10 cellular contexts compared by ENCODE assay signal in the genomic region with DNA sequence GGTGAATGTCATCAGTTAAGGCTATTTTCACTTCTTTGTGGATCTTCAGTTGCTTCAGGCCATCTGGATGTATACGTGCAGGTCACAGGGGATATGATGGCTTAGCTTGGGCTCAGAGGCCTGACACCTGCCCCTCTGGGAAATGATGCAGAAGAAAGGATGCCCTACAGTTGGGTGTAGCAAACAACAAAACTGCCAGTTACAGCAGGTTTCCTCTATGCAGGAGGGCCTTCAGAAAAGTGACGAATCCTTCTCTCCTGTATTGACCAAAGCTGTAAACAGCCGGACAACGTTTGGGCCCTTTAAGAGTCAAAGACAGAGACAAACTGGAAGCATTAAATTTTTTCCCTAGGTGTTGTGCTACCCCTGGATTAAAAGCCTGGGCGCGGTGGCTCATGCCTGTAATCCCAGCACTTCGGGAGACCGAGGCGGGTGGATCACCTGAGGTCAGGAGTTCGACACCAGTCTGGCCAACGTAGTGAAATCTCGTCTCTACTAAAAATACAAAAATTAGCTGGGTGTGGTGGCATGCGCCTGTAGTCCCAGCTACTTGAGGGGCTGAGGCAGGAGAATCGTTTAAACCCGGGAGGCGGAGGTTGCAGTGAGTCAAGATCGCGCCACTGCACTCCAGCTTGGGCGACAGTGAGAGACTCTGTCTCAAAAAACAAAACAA. TPM values are rescaled to one million over a fixed set of nuclear protein-coding genes. Genes with fewer than 3 reads are reported as not detected.
DNase-seq lines count a peak whose midpoint lies in the region; FAIRE-seq and TF ChIP-seq lines count a peak whose summit lies in the region.
"Not testable (repeated sequence)": the region's sequence is repeated elsewhere in the genome, so short reads cannot be mapped to it uniquely, and the experiment has no call there.
"Had no signal": no experiment of that assay in that cellular context is flagged by ENCODE, and none has a peak within 500 bp of the region (broad histone marks: within the 10 kb centered on the region; RNA-seq: fewer than 3 reads in every experiment).

No MANE protein-coding gene starts in this region.

- not testable (repeated sequence) for H3K23me2 ChIP-seq in H1 (ENCODE audit: low read depth, low read length)

- not testable (repeated sequence) for DNase-seq in CD14-positive monocyte (ENCODE audit: low spot score); H1 (ENCODE audit: low read depth in 1 of 2, low spot score in 2 of 2); immature natural killer cell; stomach
- peak in 1 of 2 experiments; percentile 15 for DNase-seq in SJCRH30
- DNase-seq in nephron progenitor cell, result peak; percentile 20

- H4K8ac ChIP-seq in H1 (ENCODE audit: extremely low read depth, insufficient read depth, low read length), result peak overlapping the region; percentile 54; the same call in 1 of the 2 replicates

- H3K27me3 ChIP-seq in HUES48 (ENCODE audit: control insufficient read depth, insufficient read depth, low read length); SJCRH30; H1 (replicated peaks in 1 of 4; ENCODE audit: control insufficient read depth in 3 of 4, extremely low read depth in 1 of 4, insufficient read depth in 3 of 4, low read length in 3 of 4); stomach: not testable (repeated sequence)

- H3K9ac ChIP-seq in HUES48 (ENCODE audit: low read depth, low read length) (peak overlapping the region; percentile 58), H1 (replicated peaks in 1 of 4; ENCODE audit: extremely low read depth in 1 of 4, low read depth in 3 of 4, low read length in 3 of 4) (peak overlapping the region in 3 of 4 experiments; percentile 40 to 53 (median 46); a peak in 6 of 7 replicates)

- peak overlapping the region; percentile 90 for H2BK5ac ChIP-seq in H1 (ENCODE audit: low read depth, low read length)

- not testable (repeated sequence) for H3K56ac ChIP-seq in H1 (replicated peaks; ENCODE audit: insufficient read length, low read depth, low read length)

- H3K27me3 Mint-ChIP-seq in CD14-positive monocyte (ENCODE audit: low read depth in 3 of 3); activated naive CD8-positive, alpha-beta T cell; nephron progenitor cell (ENCODE audit: low read depth, poor library complexity): not testable (repeated sequence)
- H3K27me3 Mint-ChIP-seq in immature natural killer cell (ENCODE audit: low read depth in 3 of 3), result peaks cover 11 to 19% (median 16%) of the 10 kb centered on the region in 3 donors

- peak overlapping the region; percentile 78 for H3K27ac ChIP-seq in HUES48 (ENCODE audit: low read depth, low read length)
- peak overlapping the region; percentile 78 for H3K27ac ChIP-seq in SJCRH30
- peak overlapping the region; percentile 79; the same call in 1 of the 2 replicates for H3K27ac ChIP-seq in H1 (ENCODE audit: low read depth, low read length)
- peak overlapping the region; percentile 72 to 97 (median 96) for H3K27ac ChIP-seq in stomach

- TF ChIP-seq RAD21 in H1 (IDR thresholded peaks at IDR 0.05 in 1 of 2, conservative IDR thresholded peaks at IDR 0.05 in 1 of 2; ENCODE audit: low read depth in 2 of 2, low read length in 2 of 2), result not testable (repeated sequence)

- H3K27ac Mint-ChIP-seq in CD14-positive monocyte, result peak overlapping the region; percentile 93 to 99 (median 94)
- H3K27ac Mint-ChIP-seq in activated naive CD8-positive, alpha-beta T cell, result peak overlapping the region; percentile 97
- peak overlapping the region; percentile 96 to 99 (median 98) for H3K27ac Mint-ChIP-seq in immature natural killer cell
- peak overlapping the region; percentile 88 for H3K27ac Mint-ChIP-seq in nephron progenitor cell

- FAIRE-seq in H1 (lab: Jason Lieb, UNC), result not testable (repeated sequence)

- not testable (repeated sequence) for H3K9me3 ChIP-seq in HUES48 (ENCODE audit: control insufficient read depth, insufficient read depth, low read length); SJCRH30 (replicated peaks); H1 (ENCODE audit: insufficient read depth in 2 of 2, low read depth in 1 of 2, low read length in 1 of 2); stomach

- H3K9me3 Mint-ChIP-seq in CD14-positive monocyte; activated naive CD8-positive, alpha-beta T cell (ENCODE audit: low read depth); immature natural killer cell; nephron progenitor cell: not testable (repeated sequence)

- H3K14ac ChIP-seq in H1 (ENCODE audit: insufficient read length), result not testable (repeated sequence)

- not testable (repeated sequence) for H4K91ac ChIP-seq in H1 (replicated peaks; ENCODE audit: insufficient read length, low read length)

- not testable (repeated sequence) for TF ChIP-seq EP300 in H1 (IDR thresholded peaks at IDR 0.05; ENCODE audit: borderline replicate concordance in 1 of 2, low read depth in 2 of 2, low read length in 2 of 2); stomach (IDR thresholded peaks at IDR 0.05)

- H2BK15ac ChIP-seq in H1 (ENCODE audit: low read length), result peak overlapping the region; percentile 8; the same call in 1 of the 2 replicates

- not testable (repeated sequence) for H2BK120ac ChIP-seq in H1 (replicated peaks; ENCODE audit: low read depth, low read length)

- not testable (repeated sequence) for H4K20me1 ChIP-seq in H1 (replicated peaks in 1 of 2; ENCODE audit: control insufficient read depth in 1 of 2, insufficient read depth in 2 of 2, low read length in 2 of 2)

- H3K4me3 Mint-ChIP-seq in CD14-positive monocyte (peak overlapping the region; percentile 92 to 93), immature natural killer cell (peak overlapping the region; percentile 92 to 99 (median 96)), nephron progenitor cell (peak overlapping the region; percentile 100)
- peak overlapping the region; percentile 98 for H3K4me3 Mint-ChIP-seq in activated naive CD8-positive, alpha-beta T cell

- WGBS in H1 (ENCODE audit: extremely low coverage in 1 of 2, insufficient coverage in 1 of 2, insufficient read length in 1 of 2, insufficient replicate concordance in 2 of 2, low coverage in 1 of 2, low lambda C conversion rate in 2 of 2, missing lambda C conversion rate in 1 of 2), 2 experiments, result 63% methylated on average over 19 of the region's 19 CpGs; no CpG with 5 or more reads in 1 of the 2 experiments
- 29 to 45% (median 41%) methylated on average over 19 of the region's 19 CpGs for WGBS in stomach, 5 donors

- not testable (repeated sequence) for H3K4ac ChIP-seq in H1 (replicated peaks; ENCODE audit: insufficient read length, low read depth, low read length)

- POLR2A ChIA-PET in H1 (lab: Charles Lee; ENCODE audit: partially characterized antibody), result interaction anchor here (0.8 to 3.4 kb wide), 14 partner anchors 9 to 365 kb away, joined by 3 to 13 read pairs (median 3); a partner anchor contains a TSS

- not testable (repeated sequence) for H3K79me1 ChIP-seq in H1 (ENCODE audit: low read depth, low read length)

- H3K36me3 ChIP-seq in HUES48 (ENCODE audit: control insufficient read depth, insufficient read depth, low read length), result peaks cover 44% of the 10 kb centered on the region
- peaks cover 27% of the 10 kb centered on the region for H3K36me3 ChIP-seq in SJCRH30
- H3K36me3 ChIP-seq in H1 (ENCODE audit: control insufficient read depth in 2 of 4, insufficient read depth in 4 of 4, low read length in 3 of 4), result peaks cover 9 to 46% (median 30%) of the 10 kb centered on the region in 4 experiments
- peaks cover 36 to 54% (median 54%) of the 10 kb centered on the region in 4 donors for H3K36me3 ChIP-seq in stomach

- H3K4me1 Mint-ChIP-seq in CD14-positive monocyte, result peaks cover 34% of the 10 kb centered on the region
- H3K4me1 Mint-ChIP-seq in activated naive CD8-positive, alpha-beta T cell (ENCODE audit: low read depth), result peaks cover 41% of the 10 kb centered on the region
- peaks cover 37 to 50% of the 10 kb centered on the region in 2 donors for H3K4me1 Mint-ChIP-seq in immature natural killer cell
- peaks cover 29% of the 10 kb centered on the region for H3K4me1 Mint-ChIP-seq in nephron progenitor cell

- peak overlapping the region; percentile 92; the same call in 1 of the 2 replicates for H2BK12ac ChIP-seq in H1 (ENCODE audit: low read depth, low read length)

- not testable (repeated sequence) for H3K4me1 ChIP-seq in HUES48 (ENCODE audit: control insufficient read depth, insufficient read depth, low read length); SJCRH30; H1 (replicated peaks in 1 of 4; ENCODE audit: control insufficient read depth in 3 of 4, insufficient read depth in 4 of 4, low read length in 3 of 4)
- H3K4me1 ChIP-seq in stomach, result peaks cover 9 to 43% (median 36%) of the 10 kb centered on the region in 4 donors

- peak overlapping the region; percentile 47 to 88; a peak in 3 of 4 replicates for H3K4me2 ChIP-seq in H1 (ENCODE audit: insufficient read depth in 1 of 2, low read depth in 2 of 2, low read length in 2 of 2)

- not testable (repeated sequence) for H3K23ac ChIP-seq in H1 (ENCODE audit: insufficient read length)

- H3K79me2 ChIP-seq in H1 (ENCODE audit: control insufficient read depth in 1 of 2, insufficient read depth in 2 of 2, low read length in 2 of 2), result peaks cover 11 to 41% of the 10 kb centered on the region in 2 experiments

- H2AFZ ChIP-seq in H1 (ENCODE audit: low read length), result not testable (repeated sequence)

- H3K36me3 Mint-ChIP-seq in CD14-positive monocyte (peaks cover 36 to 57% of the 10 kb centered on the region in 2 donors), immature natural killer cell (peaks cover 13 to 26% (median 24%) of the 10 kb centered on the region in 3 donors), nephron progenitor cell (ENCODE audit: low read depth) (peaks cover 52% of the 10 kb centered on the region)
- peaks cover 14% of the 10 kb centered on the region for H3K36me3 Mint-ChIP-seq in activated naive CD8-positive, alpha-beta T cell

- peak overlapping the region; percentile 10; the same call in 1 of the 2 replicates for H2AK5ac ChIP-seq in H1 (ENCODE audit: low read depth, low read length)

- not testable (repeated sequence) for H2BK20ac ChIP-seq in H1 (ENCODE audit: low read length)

- H4K5ac ChIP-seq in H1 (ENCODE audit: insufficient read length, low read depth, low read length), result peak overlapping the region; percentile 81

- H3K4me3 ChIP-seq in HUES48 (ENCODE audit: low read depth, low read length), result peak overlapping the region; percentile 88
- peak overlapping the region; percentile 81 for H3K4me3 ChIP-seq in SJCRH30
- peak overlapping the region; percentile 24 to 95 (median 59); a peak in 5 of 8 replicates for H3K4me3 ChIP-seq in H1 (ENCODE audit: extremely low read depth in 1 of 4, insufficient read depth in 2 of 4, low read depth in 3 of 4, low read length in 4 of 4)
- H3K4me3 ChIP-seq in stomach, result peak overlapping the region; percentile 80 to 98 (median 94)

- not testable (repeated sequence) for TF ChIP-seq CTCF in CD14-positive monocyte (IDR thresholded peaks at IDR 0.05); H1 (IDR thresholded peaks at IDR 0.05; ENCODE audit: control extremely low read depth in 1 of 3, insufficient read depth in 1 of 3, low read depth in 1 of 3, low read length in 3 of 3); nephron progenitor cell (IDR thresholded peaks at IDR 0.05); stomach (IDR thresholded peaks at IDR 0.05)

- intact Hi-C loops in CD14-positive monocyte (cut with micrococcal nuclease), result loop anchor here (5.0 to 10.0 kb wide), 2 partner anchors 49 to 132 kb away; a partner anchor contains a TSS
- intact Hi-C loops in stomach (cut with DNase I; ENCODE audit: low total_unique reads), result not testable (repeated sequence)

- not testable (repeated sequence) for TF ChIP-seq POLR2A in H1 (IDR thresholded peaks at IDR 0.05; ENCODE audit: control extremely low read depth in 1 of 2, low read depth in 2 of 2, low read length in 2 of 2); stomach (IDR thresholded peaks at IDR 0.05)

- CTCF ChIA-PET in H1 (lab: Charles Lee; ENCODE audit: partially characterized antibody), result interaction anchor here (0.8 to 1.0 kb wide), 2 partner anchors 48 to 52 kb away, joined by 3 to 4 read pairs; no protein-coding TSS in a partner anchor

- not testable (repeated sequence) for H3K18ac ChIP-seq in H1 (ENCODE audit: extremely low read depth, low read length)

RNA-seq across cellular contexts. Expression of a gene that starts 49.3 kb away (rescaled TPM):
- polyA plus RNA-seq in CD14-positive monocyte (under 1 TPM; 0.22 to 0.28 TPM), H1 (2011; rRNA removed) (41.7 and 44.5 TPM in 2 replicates), immature natural killer cell (1 to 10 TPM in 1 of 3 donors, under 1 TPM in 2; 0.35 to 2.4 (median 0.44) TPM), stomach (1 to 10 TPM; 2.5 to 3.7 (median 3.4) TPM)
- 33.7 and 37.8 TPM in 2 replicates for total RNA-seq in SJCRH30 (2014; rRNA removed; shearing (Covaris generic))
- 34.8 and 36.7 TPM in 2 replicates for total RNA-seq in H1 (2021; fragmentation: NEBNext Ultra II Directional; extraction: Animal tissue kit (Norgen Biotek cat#: 25700))
- polyA plus RNA-seq in H1 (2011; cell fraction: cytosol; rRNA removed), result 41.3 TPM
- polyA plus RNA-seq in H1 (2011; cell fraction: nucleus; rRNA removed), result 23.7 TPM
- 23.4 to 32.5 TPM (median 28.3 TPM) in 4 replicates for polyA plus RNA-seq in H1 (2012, experiment 1 of 2)
- 31.0 TPM for polyA plus RNA-seq in H1 (2012, experiment 2 of 2)
- polyA plus RNA-seq in H1 (2013, experiment 1 of 2), result 43.4 TPM
- 40.2 TPM for polyA plus RNA-seq in H1 (2013, experiment 2 of 2)
- 8.9 and 9.1 TPM in 2 replicates for polyA minus RNA-seq in H1 (2011; rRNA and poly(A)+ RNA removed)
- 20.3 TPM for polyA minus RNA-seq in H1 (2011; cell fraction: cytosol; rRNA and poly(A)+ RNA removed)
- polyA minus RNA-seq in H1 (2011; cell fraction: nucleus; rRNA and poly(A)+ RNA removed), result 14.8 TPM
- 1 to 10 TPM in 3 of 5 donors, not detected in 2; 4.6 to 9.6 (median 5.2) TPM for total RNA-seq in stomach

RNA-seq across cellular contexts. Expression of a gene that starts 49.6 kb away (rescaled TPM):
- polyA plus RNA-seq in CD14-positive monocyte, result 1 to 10 TPM; 2.4 to 3.5 TPM
- 256 and 300 TPM in 2 replicates for total RNA-seq in SJCRH30 (2014; rRNA removed; shearing (Covaris generic))
- 135 and 144 TPM in 2 replicates for total RNA-seq in H1 (2021; fragmentation: NEBNext Ultra II Directional; extraction: Animal tissue kit (Norgen Biotek cat#: 25700))
- 60.8 and 65.0 TPM in 2 replicates for polyA plus RNA-seq in H1 (2011; rRNA removed)
- polyA plus RNA-seq in H1 (2011; cell fraction: cytosol; rRNA removed), result 91.5 TPM
- polyA plus RNA-seq in H1 (2011; cell fraction: nucleus; rRNA removed), result 116 TPM
- polyA plus RNA-seq in H1 (2012, experiment 1 of 2), result 124 to 165 TPM (median 139 TPM) in 4 replicates
- polyA plus RNA-seq in H1 (2012, experiment 2 of 2), result 11.5 TPM
- 95.2 TPM for polyA plus RNA-seq in H1 (2013, experiment 1 of 2)
- polyA plus RNA-seq in H1 (2013, experiment 2 of 2), result 97.6 TPM
- 112 and 137 TPM in 2 replicates for polyA minus RNA-seq in H1 (2011; rRNA and poly(A)+ RNA removed)
- 57.6 TPM for polyA minus RNA-seq in H1 (2011; cell fraction: cytosol; rRNA and poly(A)+ RNA removed)
- 93.4 TPM for polyA minus RNA-seq in H1 (2011; cell fraction: nucleus; rRNA and poly(A)+ RNA removed)
- 1 to 10 TPM; 2.6 to 6.5 (median 4.0) TPM for polyA plus RNA-seq in immature natural killer cell
- total RNA-seq in stomach, result 10 to 100 TPM in 3 of 5 donors, 1 to 10 TPM in 2; 2.9 to 55.8 (median 33.4) TPM
- polyA plus RNA-seq in stomach, result 10 to 100 TPM in 1 of 3 donors, 1 to 10 TPM in 2; 3.4 to 18.5 (median 6.4) TPM

RNA-seq across cellular contexts. Expression of a gene that starts 52.0 kb away (rescaled TPM):
- polyA plus RNA-seq in CD14-positive monocyte, result 10 to 100 TPM; 57.2 to 58.8 TPM
- total RNA-seq in SJCRH30 (2014; rRNA removed; shearing (Covaris generic)), result 86.6 and 87.9 TPM in 2 replicates
- 83.3 and 89.0 TPM in 2 replicates for total RNA-seq in H1 (2021; fragmentation: NEBNext Ultra II Directional; extraction: Animal tissue kit (Norgen Biotek cat#: 25700))
- polyA plus RNA-seq in H1 (2011; rRNA removed), result 31.7 and 45.2 TPM in 2 replicates
- 41.3 TPM for polyA plus RNA-seq in H1 (2011; cell fraction: cytosol; rRNA removed)
- 21.2 TPM for polyA plus RNA-seq in H1 (2011; cell fraction: nucleus; rRNA removed)
- 56.1 to 69.5 TPM (median 62.4 TPM) in 4 replicates for polyA plus RNA-seq in H1 (2012, experiment 1 of 2)
- 35.9 TPM for polyA plus RNA-seq in H1 (2012, experiment 2 of 2)
- polyA plus RNA-seq in H1 (2013, experiment 1 of 2), result 62.1 TPM
- polyA plus RNA-seq in H1 (2013, experiment 2 of 2), result 65.2 TPM
- 92.0 and 101 TPM in 2 replicates for polyA minus RNA-seq in H1 (2011; rRNA and poly(A)+ RNA removed)
- polyA minus RNA-seq in H1 (2011; cell fraction: cytosol; rRNA and poly(A)+ RNA removed), result 81.9 TPM
- 24.8 TPM for polyA minus RNA-seq in H1 (2011; cell fraction: nucleus; rRNA and poly(A)+ RNA removed)
- polyA plus RNA-seq in immature natural killer cell, result 10 to 100 TPM; 14.7 to 29.6 (median 24.6) TPM
- 100 to 1,000 TPM in 4 of 5 donors, 10 to 100 TPM in 1; 65.5 to 387 (median 223) TPM for total RNA-seq in stomach
- 100 to 1,000 TPM in 1 of 3 donors, 10 to 100 TPM in 2; 59.6 to 129 (median 97.1) TPM for polyA plus RNA-seq in stomach

RNA-seq across cellular contexts. Expression of a gene that starts 52.6 kb away (rescaled TPM):
- polyA plus RNA-seq in CD14-positive monocyte (under 1 TPM in 1 of 2 donors, not detected in 1; 0.08 TPM), H1 (2011; rRNA removed) (0.06 and 0.08 TPM in 2 replicates), immature natural killer cell (not detected), stomach (not detected)
- total RNA-seq in SJCRH30 (2014; rRNA removed; shearing (Covaris generic)), result not detected in 2 replicates
- 0.54 TPM in 1 of 2 replicates, not detected in the other for total RNA-seq in H1 (2021; fragmentation: NEBNext Ultra II Directional; extraction: Animal tissue kit (Norgen Biotek cat#: 25700))
- 0.36 TPM for polyA plus RNA-seq in H1 (2011; cell fraction: cytosol; rRNA removed)
- not detected for polyA plus RNA-seq in H1 (2011; cell fraction: nucleus; rRNA removed)
- polyA plus RNA-seq in H1 (2012, experiment 1 of 2), result 0.19 to 0.23 TPM in 2 of 4 replicates, not detected in the others
- polyA plus RNA-seq in H1 (2012, experiment 2 of 2), result not detected
- polyA plus RNA-seq in H1 (2013, experiment 1 of 2), result 0.10 TPM
- 0.13 TPM for polyA plus RNA-seq in H1 (2013, experiment 2 of 2)
- 0.15 TPM in 1 of 2 replicates, not detected in the other for polyA minus RNA-seq in H1 (2011; rRNA and poly(A)+ RNA removed)
- polyA minus RNA-seq in H1 (2011; cell fraction: cytosol; rRNA and poly(A)+ RNA removed), result 1.3 TPM
- polyA minus RNA-seq in H1 (2011; cell fraction: nucleus; rRNA and poly(A)+ RNA removed), result 0.70 TPM
- not detected for total RNA-seq in stomach
- total RNA-seq: NCI-H460, SK-MEL-5 had no signal

Comparison
In these comparisons a context has a peak if more than half of its experiments do, and no peak if none do; other contexts are left out.
1. RNA of a gene that starts 49.3 kb away (polyA plus RNA-seq): 23.4 to 44.5 TPM in H1; 2.5 to 3.7 TPM in stomach, 0.35 to 2.4 TPM in immature natural killer cell and 0.22 to 0.28 TPM in CD14-positive monocyte; every median in the first group is over 4 times any median in the second.
2. Peak in every context shown above with its lines, with median percentiles within 50 percentile points of each other: H3K27ac Mint-ChIP-seq, H3K4me3 Mint-ChIP-seq, H3K27ac ChIP-seq and H3K4me3 ChIP-seq.